ENCODE assay signal across 27 cellular contexts in the genomic region with DNA sequence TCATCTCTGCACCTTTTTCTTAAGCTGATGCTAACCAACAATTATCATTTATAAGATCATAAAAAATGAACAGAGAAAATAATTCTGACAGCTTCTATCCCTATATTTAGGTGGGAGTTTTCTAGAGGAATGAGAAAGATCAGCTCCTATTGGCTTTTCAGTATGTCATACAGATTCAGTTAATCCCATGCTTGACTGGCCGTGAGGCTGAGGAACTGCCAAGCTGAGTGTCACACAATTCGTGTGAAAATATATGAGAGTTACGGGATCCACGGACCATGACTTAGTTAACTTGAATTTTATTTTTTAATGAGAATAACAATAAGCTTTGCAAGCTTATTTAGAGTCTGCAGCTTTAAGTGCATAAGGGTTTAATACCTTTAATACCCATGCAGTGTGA. TPM values are rescaled to one million over a fixed set of nuclear protein-coding genes. Genes with fewer than 3 reads are reported as not detected.
"Had no signal": no experiment of that assay in that cellular context is flagged by ENCODE, and none has a peak within 500 bp of the region (broad histone marks: within the 10 kb centered on the region; RNA-seq: fewer than 3 reads in every experiment).

No MANE protein-coding gene starts in this region.

- H3K27me3 Mint-ChIP-seq: activated naive CD8-positive, alpha-beta T cell; effector memory CD8-positive, alpha-beta T cell; naive thymus-derived CD4-positive, alpha-beta T cell had no signal

- DNase-seq: activated CD4-positive, alpha-beta T cell treated with anti-CD3 and anti-CD28 coated beads for 4 hours; activated CD4-positive, alpha-beta T cell treated with anti-CD3 and anti-CD28 coated beads, Interleukin-2, amount 50 U/mL, for 4 hours; activated naive CD4-positive, alpha-beta T cell; activated T-cell treated with anti-CD3 and anti-CD28 coated beads for 4 hours; activated T-cell treated with anti-CD3 and anti-CD28 coated beads, Interleukin-2, amount 50 U/mL, for 72 hours; aorta; cortex of kidney; effector memory CD8-positive, alpha-beta T cell; erythroblast; gastrocnemius medialis; glutamatergic neuron; left cardiac atrium; mammary epithelial cell; naive thymus-derived CD4-positive, alpha-beta T cell; stimulated activated CD4-positive, alpha-beta T cell treated with anti-CD3 and anti-CD28 coated beads, Interleukin-1b, Interleukin-23, amount 100 ng/mL, for 48 hours; stimulated activated naive CD4-positive, alpha-beta T cell treated with Interleukin-2 at 50 U/mL for 16 hours; T-helper 9 cell had no signal

- ATAC-seq: activated T-cell treated with anti-CD3 and anti-CD28 coated beads, Interleukin-2, amount 50 U/mL, for 72 hours; effector memory CD8-positive, alpha-beta T cell; gastrocnemius medialis; left cardiac atrium; naive thymus-derived CD4-positive, alpha-beta T cell had no signal

- H3K27me3 ChIP-seq: gastrocnemius medialis, hepatocyte, neural progenitor cell, right atrium auricular region had no signal

- H3K36me3 Mint-ChIP-seq: brain; mesothelial cell of epicardium; naive thymus-derived CD4-positive, alpha-beta T cell; neural progenitor cell had no signal

- H3K9me3 Mint-ChIP-seq: activated T-cell treated with anti-CD3 and anti-CD28 coated beads, Interleukin-2, amount 50 U/mL, for 72 hours; effector memory CD8-positive, alpha-beta T cell; naive thymus-derived CD4-positive, alpha-beta T cell; neural progenitor cell; T-helper 1 cell treated with Interleukin-12 subunit alpha and Interleukin-12 subunit beta and Interleukin-4 antibody, amounts not matched to agents 30 μg/mL and 1 μg/mL, for 36 hours had no signal

- H3K9me3 ChIP-seq: gastrocnemius medialis, right atrium auricular region, tibial nerve had no signal

- H3K4me3 Mint-ChIP-seq: activated naive CD8-positive, alpha-beta T cell; activated T-cell treated with anti-CD3 and anti-CD28 coated beads, Interleukin-2, amount 50 U/mL, for 72 hours; brain; effector memory CD8-positive, alpha-beta T cell; mesothelial cell of epicardium; naive thymus-derived CD4-positive, alpha-beta T cell; neural progenitor cell; T-helper 1 cell treated with Interleukin-12 subunit alpha and Interleukin-12 subunit beta and Interleukin-4 antibody, amounts not matched to agents 30 μg/mL and 1 μg/mL, for 36 hours had no signal

- H3K4me3 ChIP-seq: gastrocnemius medialis, hepatocyte, neural progenitor cell, right atrium auricular region, smooth muscle cell, tibial nerve had no signal

- H3K36me3 ChIP-seq: gastrocnemius medialis, neural progenitor cell, right atrium auricular region, tibial nerve had no signal

- H3K27ac ChIP-seq: gastrocnemius medialis, hepatocyte, neural progenitor cell, right atrium auricular region, tibial nerve, VCaP had no signal

- H3K4me1 ChIP-seq: gastrocnemius medialis, neural progenitor cell, right atrium auricular region, tibial nerve had no signal

- H3K27ac Mint-ChIP-seq: activated naive CD8-positive, alpha-beta T cell; activated T-cell treated with anti-CD3 and anti-CD28 coated beads, Interleukin-2, amount 50 U/mL, for 72 hours; effector memory CD8-positive, alpha-beta T cell; mesothelial cell of epicardium; naive thymus-derived CD4-positive, alpha-beta T cell; neural progenitor cell; T-helper 1 cell treated with Interleukin-12 subunit alpha and Interleukin-12 subunit beta and Interleukin-4 antibody, amounts not matched to agents 30 μg/mL and 1 μg/mL, for 36 hours had no signal

RNA-seq across cellular contexts. Expression of a gene that starts 37.5 kb away (rescaled TPM):
- total RNA-seq: right atrium auricular region, smooth muscle cell had no signal
- polyA plus RNA-seq: naive thymus-derived CD4-positive, alpha-beta T cell; smooth muscle cell had no signal
